7 cellular contexts compared by ENCODE assay signal in genomic region chrX:65903750-65904149, GRCh38.
"Had no signal": no experiment of that assay in that cellular context is flagged by ENCODE, and none has a peak within 500 bp of the region (broad histone marks: within the 10 kb centered on the region; RNA-seq: fewer than 3 reads in every experiment).

No MANE protein-coding gene starts in this region.

- H3K9ac ChIP-seq: GM23248 had no signal

- ATAC-seq: HCT116 had no signal

- H3K36me3 ChIP-seq: HAP-1 had no signal

- H3K27ac ChIP-seq: GM23248 had no signal

- H2AFZ ChIP-seq: GM23248 had no signal

- H3K9me3 ChIP-seq: HAP-1 had no signal

- H3K4me1 ChIP-seq: HAP-1 had no signal

- DNase-seq: GM23248, GOT3, H7, HFFc6, KG1 had no signal

- H3K4me3 ChIP-seq: GM23248, HAP-1 had no signal
